In genomic region chr1:150613061-150613920, GRCh38 we compare ENCODE assay signal across 8 cellular contexts. TPM values are rescaled to one million over a fixed set of nuclear protein-coding genes. Genes with fewer than 3 reads are reported as not detected.
DNase-seq lines count a peak whose midpoint lies in the region.

No MANE protein-coding gene starts in this region.

- peak; percentile 17 for DNase-seq in NK-92 treated with Interleukin-12 subunit alpha and Interleukin-12 subunit beta, amount 100 ng/mL, for 24 hours (lab: John Stamatoyannopoulos, UW)
- DNase-seq in NK-92 (lab: John Stamatoyannopoulos, UW; ENCODE audit: unreplicated experiment) (no peak), HT-29 (ENCODE audit: low spot score) (peak; percentile 78), SK-MEL-5 (ENCODE audit: low read depth, low spot score) (peak; percentile 59), astrocyte of the hippocampus (ENCODE audit: low read depth, low spot score) (peak; percentile 58), kidney glomerular epithelial cell (lab: John Stamatoyannopoulos, UW) (peak; percentile 11), HK-2 (ENCODE audit: unreplicated experiment) (no peak)
- DNase-seq in stimulated activated CD8-positive, alpha-beta memory T cell treated with anti-CD3 and anti-CD28 coated beads, Interleukin-4, amount 100 ng/mL, for 1 hour (ENCODE audit: low read depth in 2 of 2, low spot score in 1 of 2): peak; percentile 20 to 31

- in situ Hi-C loops in SK-MEL-5 (cut with HindIII; ENCODE audit: low pct_unique_long_range_greater_than_20kb, low sequenced_read_pairs): no loop called here

RNA-seq across cellular contexts. Expression of gene ENSA, which starts 16.1 kb away (rescaled TPM):
- 163 and 200 TPM in 2 replicates for total RNA-seq in HT-29 (2014; rRNA removed; shearing (Covaris generic))
- 101 and 108 TPM in 2 replicates for total RNA-seq in SK-MEL-5 (2014; rRNA removed; shearing (Covaris generic))
- 107 and 148 TPM in 2 replicates for polyA plus RNA-seq in SK-MEL-5 (2015; cell fraction: cytosol; rRNA removed)
- 39.9 and 44.9 TPM in 2 replicates for polyA plus RNA-seq in SK-MEL-5 (2015; cell fraction: nucleus; rRNA removed)

RNA-seq across cellular contexts. Expression of gene MCL1, which starts 33.9 kb away (rescaled TPM):
- total RNA-seq in HT-29 (2014; rRNA removed; shearing (Covaris generic)): 329 and 338 TPM in 2 replicates
- 123 and 130 TPM in 2 replicates for total RNA-seq in SK-MEL-5 (2014; rRNA removed; shearing (Covaris generic))
- 98.7 and 129 TPM in 2 replicates for polyA plus RNA-seq in SK-MEL-5 (2015; cell fraction: cytosol; rRNA removed)
- polyA plus RNA-seq in SK-MEL-5 (2015; cell fraction: nucleus; rRNA removed): 356 and 382 TPM in 2 replicates

Comparison
In these comparisons a context has a peak if more than half of its experiments do, and no peak if none do; other contexts are left out.
1. DNase-seq: peak in NK-92 treated with Interleukin-12 subunit alpha and Interleukin-12 subunit beta, amount 100 ng/mL, for 24 hours (single experiment), HT-29 (single experiment), SK-MEL-5 (single experiment), astrocyte of the hippocampus (single experiment), kidney glomerular epithelial cell (single experiment) and stimulated activated CD8-positive, alpha-beta memory T cell treated with anti-CD3 and anti-CD28 coated beads, Interleukin-4, amount 100 ng/mL, for 1 hour (2 of 2); none in NK-92 (single experiment) and HK-2 (single experiment).